Comparison of ENCODE assay signal across 8 cellular contexts in the genomic region with DNA sequence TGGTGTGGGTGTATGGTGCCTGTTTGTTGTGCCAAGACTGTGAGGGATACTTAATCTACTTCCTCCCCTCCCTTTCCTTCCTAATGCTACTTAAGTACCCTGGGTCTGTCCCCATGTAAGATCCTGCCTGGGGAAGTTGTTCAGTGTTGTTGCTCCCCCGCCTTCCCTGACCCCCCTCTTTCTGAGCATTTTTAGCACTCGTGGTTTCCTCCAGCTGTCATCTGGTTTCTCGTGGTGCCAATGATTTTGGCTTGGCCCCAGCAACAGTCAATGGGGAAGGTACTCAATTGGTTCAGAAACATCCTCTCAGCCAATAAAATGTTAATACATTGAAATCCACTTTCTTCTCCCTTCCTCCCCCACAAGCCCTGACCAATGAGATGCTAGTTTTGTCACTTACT. TPM values are rescaled to one million over a fixed set of nuclear protein-coding genes. Genes with fewer than 3 reads are reported as not detected.
DNase-seq lines count a peak whose midpoint lies in the region; ATAC-seq and TF ChIP-seq lines count a peak whose summit lies in the region.

No MANE protein-coding gene starts in this region.

- peaks cover 10% of the 10 kb centered on the region for H3K36me3 Mint-ChIP-seq in central memory CD8-positive, alpha-beta T cell (ENCODE audit: insufficient read depth)

- H3K4me3 ChIP-seq in WERI-Rb-1 (ENCODE audit: low read depth, low read length) = no peak overlapping the region
- H3K4me3 ChIP-seq in mucosa of descending colon = no peak overlapping the region
- peak overlapping the region in 1 of 5 donors; percentile 6 for H3K4me3 ChIP-seq in subcutaneous abdominal adipose tissue (ENCODE audit: low read depth in 1 of 5, low read length in 5 of 5)

- no peaks in the 10 kb centered on the region for H3K27me3 Mint-ChIP-seq in central memory CD8-positive, alpha-beta T cell

- no peaks in the 10 kb centered on the region for H3K9me3 Mint-ChIP-seq in central memory CD8-positive, alpha-beta T cell

- no peak overlapping the region; the same call in 1 of the 2 replicates for H3K27ac ChIP-seq in WERI-Rb-1
- peak overlapping the region; percentile 78 for H3K27ac ChIP-seq in subcutaneous abdominal adipose tissue (ENCODE audit: low read depth, low read length)

- no peak overlapping the region for H3K9ac ChIP-seq in subcutaneous abdominal adipose tissue (ENCODE audit: low read length in 5 of 5)

- H3K27me3 ChIP-seq in WERI-Rb-1 (ENCODE audit: insufficient read depth, low read depth, severe bottlenecking) (no peaks in the 10 kb centered on the region), subcutaneous abdominal adipose tissue (ENCODE audit: control insufficient read depth in 5 of 5, insufficient read depth in 4 of 5, low read length in 5 of 5) (no peaks in the 10 kb centered on the region)

- H3K36me3 ChIP-seq in WERI-Rb-1 (no peaks in the 10 kb centered on the region), mucosa of descending colon (ENCODE audit: low read depth) (no peaks in the 10 kb centered on the region), subcutaneous abdominal adipose tissue (ENCODE audit: control insufficient read depth in 5 of 5, insufficient read depth in 5 of 5, low read length in 5 of 5) (no peaks in the 10 kb centered on the region)

- H3K4me1 Mint-ChIP-seq in central memory CD8-positive, alpha-beta T cell = peaks cover 83% of the 10 kb centered on the region

- H3K4me1 ChIP-seq in mucosa of descending colon (ENCODE audit: low read depth) (no peaks in the 10 kb centered on the region), subcutaneous abdominal adipose tissue (ENCODE audit: control insufficient read depth in 5 of 5, insufficient read depth in 5 of 5, low read length in 5 of 5) (peaks cover 0 to 58% (median 42%) of the 10 kb centered on the region in 5 donors)

- peak; percentile 63 for ATAC-seq in GM21576 (IDR thresholded peaks at IDR 0.05; ENCODE audit: unreplicated experiment)
- peak; percentile 83 for ATAC-seq in central memory CD8-positive, alpha-beta T cell (replicated peaks; ENCODE audit: extremely low read depth, poor library complexity, severe bottlenecking)
- ATAC-seq in mucosa of descending colon = peak; percentile 81

- peak overlapping the region; percentile 69 for H3K27ac Mint-ChIP-seq in central memory CD8-positive, alpha-beta T cell (ENCODE audit: low read depth)

- H3K9me3 ChIP-seq in WERI-Rb-1 (ENCODE audit: severe bottlenecking) (no peaks in the 10 kb centered on the region), mucosa of descending colon (no peaks in the 10 kb centered on the region), subcutaneous abdominal adipose tissue (ENCODE audit: control insufficient read depth in 5 of 5, low read length in 5 of 5) (no peaks in the 10 kb centered on the region)

- no peak for TF ChIP-seq CTCF in WERI-Rb-1 (IDR thresholded peaks at IDR 0.05; ENCODE audit: low read depth, low read length)
- TF ChIP-seq CTCF in mucosa of descending colon (IDR thresholded peaks at IDR 0.05) = no peak

- DNase-seq in GDM1 (lab: John Stamatoyannopoulos, UW) = peak; percentile 97
- DNase-seq in LHCN-M2 (ENCODE audit: low read depth) = peak; percentile 98
- DNase-seq in WERI-Rb-1 = peak; percentile 80
- DNase-seq in central memory CD8-positive, alpha-beta T cell (ENCODE audit: low spot score in 2 of 2) = peak; percentile 47 to 77
- peak; percentile 57 to 77 (median 75) for DNase-seq in mucosa of descending colon
- no peak for DNase-seq in amniotic stem cell (lab: John Stamatoyannopoulos, UW)

- intact Hi-C loops in mucosa of descending colon (cut with DNase I, micrococcal nuclease) = no loop called here

- H3K4me3 Mint-ChIP-seq in central memory CD8-positive, alpha-beta T cell = peak overlapping the region; percentile 86

RNA-seq across cellular contexts. Expression of a gene that starts 8.0 kb away (rescaled TPM):
- total RNA-seq in LHCN-M2 (2014; rRNA removed) = 40.4 and 42.6 TPM in 2 replicates
- 29.1 TPM for polyA plus RNA-seq in LHCN-M2 (2012)
- total RNA-seq in mucosa of descending colon = 10 to 100 TPM; 25.1 to 35.9 (median 33.3) TPM

RNA-seq across cellular contexts. Expression of a gene that starts 13.6 kb away (rescaled TPM):
- 5.0 and 5.4 TPM in 2 replicates for total RNA-seq in LHCN-M2 (2014; rRNA removed)
- 1.1 TPM for polyA plus RNA-seq in LHCN-M2 (2012)
- 1 to 10 TPM in 2 of 3 donors, under 1 TPM in 1; 0.96 to 7.2 (median 3.8) TPM for total RNA-seq in mucosa of descending colon

RNA-seq across cellular contexts. Expression of a gene that starts 16.9 kb away (rescaled TPM):
- total RNA-seq in LHCN-M2 (2014; rRNA removed) (115 and 133 TPM in 2 replicates), mucosa of descending colon (100 to 1,000 TPM; 119 to 159 (median 154) TPM)
- 95.0 TPM for polyA plus RNA-seq in LHCN-M2 (2012)

RNA-seq across cellular contexts. Expression of a gene that starts 19.1 kb away (rescaled TPM):
- total RNA-seq in LHCN-M2 (2014; rRNA removed) (15.3 and 17.8 TPM in 2 replicates), mucosa of descending colon (10 to 100 TPM; 15.0 to 21.9 (median 16.3) TPM)
- polyA plus RNA-seq in LHCN-M2 (2012) = 9.5 TPM

RNA-seq across cellular contexts. Expression of a gene that starts 26.0 kb away (rescaled TPM):
- 9.1 and 15.3 TPM in 2 replicates for total RNA-seq in LHCN-M2 (2014; rRNA removed)
- polyA plus RNA-seq in LHCN-M2 (2012) = 11.2 TPM
- 10 to 100 TPM; 20.1 to 35.4 (median 29.5) TPM for total RNA-seq in mucosa of descending colon
